In genomic region chr2:53234548-53234903, GRCh38 we compare ENCODE assay signal across 1 cellular context.
TF ChIP-seq lines count a peak whose summit lies in the region.

No MANE protein-coding gene starts in this region.

TF ChIP-seq in GM23338, 12 proteins besides CTCF, POLR2A, EP300 and RAD21 (continued from another document):
- TF ChIP-seq ZNF462 (CRISPR knock-in tag; IDR thresholded peaks at IDR 0.05): peak; percentile 79
